ENCODE assay signal across 9 cellular contexts in the genomic region with DNA sequence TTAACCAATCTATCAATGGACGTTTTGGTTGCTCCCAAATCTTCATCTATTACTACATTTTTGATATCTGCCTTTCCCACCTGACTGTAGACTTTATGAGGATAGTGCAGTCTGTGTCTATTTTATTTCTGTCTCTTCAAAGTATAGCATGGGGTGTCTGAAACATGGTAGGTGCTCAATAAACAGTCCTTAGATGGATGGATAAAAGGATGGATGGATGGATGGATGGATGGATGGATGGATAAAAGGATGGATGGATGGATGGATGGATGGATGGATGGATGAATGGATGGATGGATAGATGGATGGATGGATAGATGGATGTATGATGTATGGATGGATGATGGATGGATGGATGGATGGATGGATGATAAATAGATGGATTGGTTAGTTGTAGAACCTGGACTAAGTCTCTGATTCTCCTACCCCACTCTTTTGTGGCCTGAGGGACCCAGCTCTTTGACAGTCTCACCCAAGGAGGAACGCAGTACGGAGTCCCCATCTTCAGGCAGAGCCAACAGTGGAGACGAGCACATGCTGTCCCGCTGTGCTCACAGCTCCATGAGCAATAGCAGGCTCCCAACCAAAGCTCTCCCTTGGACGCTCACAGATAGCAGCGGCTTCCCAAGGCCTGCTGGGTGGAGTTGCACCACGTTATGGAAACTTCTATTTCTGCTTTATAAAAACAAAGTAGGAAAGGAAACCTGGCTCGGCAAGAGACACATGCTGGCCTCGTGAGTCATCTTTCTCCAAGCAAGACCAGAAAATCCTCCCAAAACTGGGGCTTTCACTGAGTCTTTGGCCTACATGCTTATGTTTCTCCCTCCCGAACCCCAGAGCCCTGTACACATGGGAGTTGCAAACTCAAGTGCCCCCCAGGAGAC.
DNase-seq lines count a peak whose midpoint lies in the region; ATAC-seq and TF ChIP-seq lines count a peak whose summit lies in the region.
"Had no signal": no experiment of that assay in that cellular context is flagged by ENCODE, and none has a peak within 500 bp of the region (broad histone marks: within the 10 kb centered on the region; RNA-seq: fewer than 3 reads in every experiment).

No MANE protein-coding gene starts in this region.

- H2AFZ ChIP-seq in SK-N-SH (ENCODE audit: low read depth): no peak overlapping the region

- POLR2A ChIA-PET in SK-N-SH (lab: Yijun Ruan, JAX): no interaction called here

- DNase-seq in SK-N-SH: no peak
- peak; percentile 86 to 88 for DNase-seq in uterus
- no peak for DNase-seq in SHP77 (lab: John Stamatoyannopoulos, UW)
- DNase-seq in NCI-H1105 treated with DMSO at 0.1 percent for 48 hours (lab: John Stamatoyannopoulos, UW): no peak

- H3F3A ChIP-seq in SK-N-SH (replicated peaks; ENCODE audit: insufficient read depth): peaks cover 13% of the 10 kb centered on the region

- H3K79me2 ChIP-seq in SK-N-SH (ENCODE audit: insufficient read depth): no peaks in the 10 kb centered on the region

- H3K36me3 ChIP-seq in SK-N-SH (replicated peaks in 1 of 2; ENCODE audit: control insufficient read depth in 1 of 2, insufficient read depth in 2 of 2, low read length in 1 of 2): no peaks in the 10 kb centered on the region
- H3K36me3 ChIP-seq in esophagus (ENCODE audit: control insufficient read depth in 2 of 2, insufficient read depth in 2 of 2, low read length in 1 of 2): no peaks in the 10 kb centered on the region
- no peaks in the 10 kb centered on the region for H3K36me3 ChIP-seq in uterus

- H3K27me3 ChIP-seq in SK-N-SH (ENCODE audit: insufficient read depth) (peaks cover 26% of the 10 kb centered on the region; the same call in 1 of the 2 replicates), esophagus (ENCODE audit: control insufficient read depth in 1 of 2, insufficient read depth in 2 of 2, low read length in 2 of 2) (peaks cover 0 to 2% of the 10 kb centered on the region in 2 donors), uterus (no peaks in the 10 kb centered on the region)

- no peak for TF ChIP-seq EP300 in SK-N-SH (IDR thresholded peaks at IDR 0.05; ENCODE audit: borderline replicate concordance in 1 of 2, low read depth in 1 of 2, low read length in 1 of 2)

- no peak for TF ChIP-seq CTCF in SK-N-SH (IDR thresholded peaks at IDR 0.05)
- TF ChIP-seq CTCF in nephron (IDR thresholded peaks at IDR 0.05; ENCODE audit: unreplicated experiment in 3 of 3): no peak
- no peak for TF ChIP-seq CTCF in uterus (IDR thresholded peaks at IDR 0.05)

- peak overlapping the region in 2 of 3 experiments; percentile 16 to 20 for H3K27ac Mint-ChIP-seq in nephron
- H3K27ac Mint-ChIP-seq: T-helper 2 cell treated with Interferon-gamma antibody and Interleukin-4, amounts not matched to agents 5 μg/mL and 100 μg/mL, for 36 hours had no signal

- H3K4me3 ChIP-seq in SK-N-SH (ENCODE audit: low read depth in 2 of 2, low read length in 1 of 2) (no peak overlapping the region), esophagus (ENCODE audit: low read depth in 1 of 2, low read length in 2 of 2) (no peak overlapping the region), uterus (no peak overlapping the region)

- peaks cover 3 to 33% of the 10 kb centered on the region in 2 experiments; a peak in 2 of 4 replicates for H3K4me1 ChIP-seq in SK-N-SH (ENCODE audit: control insufficient read depth in 1 of 2, insufficient read depth in 2 of 2, low read depth in 1 of 2, low read length in 1 of 2)
- H3K4me1 ChIP-seq in esophagus (ENCODE audit: control insufficient read depth in 2 of 2, insufficient read depth in 2 of 2, low read length in 1 of 2): peaks cover 4 to 5% of the 10 kb centered on the region in 2 donors
- H3K4me1 ChIP-seq in uterus: peaks cover 0 to 16% of the 10 kb centered on the region in 2 donors

- H3K4me3 Mint-ChIP-seq in nephron: no peak overlapping the region
- H3K4me3 Mint-ChIP-seq: T-helper 2 cell treated with Interferon-gamma antibody and Interleukin-4, amounts not matched to agents 5 μg/mL and 100 μg/mL, for 36 hours had no signal

- intact Hi-C loops in uterus (cut with DNase I; ENCODE audit: low total_unique reads): no loop called here

- no peaks in the 10 kb centered on the region for H3K9me3 ChIP-seq in SK-N-SH
- H3K9me3 ChIP-seq in esophagus (ENCODE audit: control insufficient read depth in 2 of 2, insufficient read depth in 1 of 2, low read depth in 1 of 2, low read length in 1 of 2): no peaks in the 10 kb centered on the region
- no peaks in the 10 kb centered on the region for H3K9me3 ChIP-seq in uterus

- H3K27ac ChIP-seq in SK-N-SH (ENCODE audit: low read depth in 2 of 2, low read length in 1 of 2) (peak overlapping the region in 1 of 2 experiments; percentile 40; a peak in 1 of 4 replicates), esophagus (ENCODE audit: low read depth in 2 of 2, low read length in 1 of 2) (peak overlapping the region; percentile 34 to 46), uterus (peak overlapping the region; percentile 66 to 78)

- ATAC-seq in SK-N-SH treated with all-trans-retinoic acid at 6 μM for 48 hours (no peak; the same call in 2 of the 3 replicates), GM18870 (IDR thresholded peaks at IDR 0.05; ENCODE audit: unreplicated experiment) (no peak)

- 54% methylated on average over 9 of the region's 11 CpGs for WGBS in SK-N-SH (ENCODE audit: low lambda C conversion rate)
- 40 to 54% methylated on average over 11 of the region's 11 CpGs for WGBS in esophagus, 2 donors

- H3K36me3 Mint-ChIP-seq in nephron (ENCODE audit: low read depth): no peaks in the 10 kb centered on the region

- peaks cover 68% of the 10 kb centered on the region for H3K4me1 Mint-ChIP-seq in nephron

- no peak overlapping the region for H3K4me2 ChIP-seq in SK-N-SH

- no peaks in the 10 kb centered on the region for H3K9me3 Mint-ChIP-seq in nephron

- H3K9ac ChIP-seq in SK-N-SH: no peak overlapping the region

- CTCF ChIA-PET in SK-N-SH (lab: Yijun Ruan, JAX): no interaction called here

- H3K27me3 Mint-ChIP-seq in nephron (ENCODE audit: low read depth): peaks cover 30% of the 10 kb centered on the region

- no peak for TF ChIP-seq RAD21 in SK-N-SH (IDR thresholded peaks at IDR 0.05; ENCODE audit: low read length)

- TF ChIP-seq POLR2A in uterus (IDR thresholded peaks at IDR 0.05): no peak

- no peaks in the 10 kb centered on the region for H4K20me1 ChIP-seq in SK-N-SH (ENCODE audit: insufficient read depth)

- no peaks in the 10 kb centered on the region for H3K9me2 ChIP-seq in SK-N-SH

TF ChIP-seq in SK-N-SH, 30 proteins besides CTCF, POLR2A, EP300 and RAD21:
- TF ChIP-seq FOSL2 (IDR thresholded peaks at IDR 0.05; ENCODE audit: borderline replicate concordance, low read depth): 0 out of 2 replicates have a peak, but pooled peaks have one; percentile 5
- no peak for TF ChIP-seq CHD2 (IDR thresholded peaks at IDR 0.05; ENCODE audit: low read length, partially characterized antibody)

TF ChIP-seq in SK-N-SH treated with all-trans-retinoic acid at 6 μM for 48 hours, 23 proteins besides CTCF, POLR2A, EP300 and RAD21:
- TF ChIP-seq ZFP3 (CRISPR knock-in tag; IDR thresholded peaks at IDR 0.05) (no peak), ZFP30 (CRISPR knock-in tag; IDR thresholded peaks at IDR 0.05) (no peak), TCF4 (CRISPR knock-in tag; IDR thresholded peaks at IDR 0.05; ENCODE audit: borderline replicate concordance) (no peak), ARNTL (CRISPR knock-in tag; IDR thresholded peaks at IDR 0.05; ENCODE audit: borderline replicate concordance, low read depth) (no peak), SNAI2 (CRISPR knock-in tag; IDR thresholded peaks at IDR 0.05) (no peak), PATZ1 (CRISPR knock-in tag; IDR thresholded peaks at IDR 0.05; ENCODE audit: borderline replicate concordance) (no peak)

Comparison
In these comparisons a context has a peak if more than half of its experiments do, and no peak if none do; other contexts are left out.
1. DNase-seq: peak in uterus (2 of 2); none in SK-N-SH (single experiment), SHP77 (0 of 2) and NCI-H1105 treated with DMSO at 0.1 percent for 48 hours (single experiment).